Comparison of ENCODE assay signal across 9 cellular contexts in the genomic region with DNA sequence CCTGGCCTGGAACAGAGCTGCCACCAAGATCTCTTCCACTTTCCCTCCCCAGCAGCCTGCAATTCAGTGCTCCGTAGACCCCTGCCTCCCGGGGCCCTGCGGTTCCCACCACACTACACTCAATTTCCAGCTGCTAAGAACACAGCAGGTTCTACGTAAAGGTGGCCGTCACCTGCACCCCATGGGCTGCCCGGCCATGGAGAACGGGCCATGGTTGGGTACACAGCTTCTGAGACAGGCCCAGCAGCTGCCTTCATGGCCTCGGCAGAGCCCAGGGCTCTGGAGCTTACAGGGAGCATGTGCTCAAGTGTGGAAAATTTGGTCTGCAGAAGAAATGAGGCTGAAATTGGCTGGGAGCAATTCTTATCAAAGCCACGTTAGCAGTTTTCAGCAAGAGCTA. TPM values are rescaled to one million over a fixed set of nuclear protein-coding genes. Genes with fewer than 3 reads are reported as not detected.
DNase-seq lines count a peak whose midpoint lies in the region; TF ChIP-seq lines count a peak whose summit lies in the region.
"Not testable (repeated sequence)": the region's sequence is repeated elsewhere in the genome, so short reads cannot be mapped to it uniquely, and the experiment has no call there.
"Had no signal": no experiment of that assay in that cellular context is flagged by ENCODE, and none has a peak within 500 bp of the region (broad histone marks: within the 10 kb centered on the region; RNA-seq: fewer than 3 reads in every experiment).

No MANE protein-coding gene starts in this region.

- H3K27ac ChIP-seq in Karpas-422 (ENCODE audit: low read length); endodermal cell (ENCODE audit: low read depth, low read length); spleen: not testable (repeated sequence)

- peak; percentile 61 for DNase-seq in DMS79 treated with DMSO at 0.1 percent for 48 hours (lab: John Stamatoyannopoulos, UW)
- peak; percentile 48 for DNase-seq in Karpas-422
- peak; percentile 50 for DNase-seq in endodermal cell
- peak; percentile 75 for DNase-seq in left kidney (ENCODE audit: low read depth, low spot score)
- peak; percentile 41 for DNase-seq in spleen

- not testable (repeated sequence) for H3K27ac Mint-ChIP-seq in endodermal cell
- peak overlapping the region in 2 of 3 experiments; percentile 55 to 62 for H3K27ac Mint-ChIP-seq in nephron

- H3K27me3 Mint-ChIP-seq in endodermal cell (ENCODE audit: insufficient read depth), result peaks cover 20% of the 10 kb centered on the region
- peaks cover 41% of the 10 kb centered on the region for H3K27me3 Mint-ChIP-seq in nephron (ENCODE audit: low read depth)

- H3K79me2 ChIP-seq in Karpas-422 (ENCODE audit: low read length), result not testable (repeated sequence)

- not testable (repeated sequence) for H2AFZ ChIP-seq in Karpas-422 (ENCODE audit: low read length)

- intact Hi-C loops in spleen (cut with DNase I; ENCODE audit: low total_unique reads), result not testable (repeated sequence)

- not testable (repeated sequence) for H3K9me3 Mint-ChIP-seq in endodermal cell, nephron

- peaks cover 11% of the 10 kb centered on the region for H3K4me1 ChIP-seq in Karpas-422 (ENCODE audit: low read length)
- not testable (repeated sequence) for H3K4me1 ChIP-seq in endodermal cell (ENCODE audit: control insufficient read depth, insufficient read depth, low read length); spleen

- not testable (repeated sequence) for TF ChIP-seq POLR2A in spleen (IDR thresholded peaks at IDR 0.05)

- not testable (repeated sequence) for H3K4me2 ChIP-seq in Karpas-422 (ENCODE audit: low read depth, low read length, poor library complexity, severe bottlenecking)

- H3K4me3 Mint-ChIP-seq in endodermal cell, nephron: not testable (repeated sequence)

- not testable (repeated sequence) for H3K27me3 ChIP-seq in Karpas-422 (ENCODE audit: low read length); endodermal cell (ENCODE audit: control insufficient read depth, insufficient read depth, low read length, poor library complexity, severe bottlenecking); spleen (replicated peaks in 1 of 7)

- not testable (repeated sequence) for H3K9ac ChIP-seq in Karpas-422 (ENCODE audit: low read length); endodermal cell (ENCODE audit: extremely low read depth, low read length, poor library complexity, severe bottlenecking)

- not testable (repeated sequence) for H4K20me1 ChIP-seq in Karpas-422 (ENCODE audit: insufficient read depth, low read depth, low read length)

- not testable (repeated sequence) for H3K9me2 ChIP-seq in Karpas-422 (replicated peaks; ENCODE audit: insufficient read depth, low read length)

- H3K36me3 ChIP-seq in Karpas-422 (ENCODE audit: insufficient read depth, low read length); endodermal cell (ENCODE audit: control insufficient read depth, insufficient read depth, low read length); spleen: not testable (repeated sequence)

- 91 to 93% methylated on average over 3 to 8 of the region's 9 CpGs for WGBS in endodermal cell (ENCODE audit: insufficient coverage in 1 of 2, insufficient read length in 1 of 2), 2 experiments
- 65 to 88% (median 78%) methylated on average over 8 to 9 of the region's 9 CpGs for WGBS in spleen, 5 donors

- not testable (repeated sequence) for H3K36me3 Mint-ChIP-seq in endodermal cell (ENCODE audit: low read depth); nephron (ENCODE audit: low read depth)

- not testable (repeated sequence) for TF ChIP-seq CTCF in endodermal cell (conservative IDR thresholded peaks at IDR 0.05); nephron (IDR thresholded peaks at IDR 0.05; ENCODE audit: unreplicated experiment in 3 of 3); spleen (IDR thresholded peaks at IDR 0.05 in 8 of 11, conservative IDR thresholded peaks at IDR 0.05 in 3 of 11)

- not testable (repeated sequence) for H3K4me3 ChIP-seq in Karpas-422 (ENCODE audit: low read length); endodermal cell (ENCODE audit: low read length); spleen

- H3K9me3 ChIP-seq in Karpas-422 (ENCODE audit: low read length); endodermal cell (ENCODE audit: control insufficient read depth, low read length); spleen: not testable (repeated sequence)

- H3K4me1 Mint-ChIP-seq in endodermal cell, result peaks cover 11% of the 10 kb centered on the region
- not testable (repeated sequence) for H3K4me1 Mint-ChIP-seq in nephron

RNA-seq across cellular contexts. Expression of gene ALPI, which starts 22.3 kb away (rescaled TPM):
- total RNA-seq in Karpas-422 (2014; rRNA removed; shearing (Covaris generic); ENCODE audit: low replicate concordance), result not detected in 2 replicates
- not detected for total RNA-seq in endodermal cell
- not detected for polyA plus RNA-seq in endodermal cell (2013, experiment 1 of 2)
- not detected for polyA plus RNA-seq in endodermal cell (2013, experiment 2 of 2)
- total RNA-seq in spleen, result not detected
- not detected for polyA plus RNA-seq in spleen
- total RNA-seq: CD8-positive, alpha-beta memory T cell; G401 had no signal
- polyA plus RNA-seq: AG04450; CD8-positive, alpha-beta memory T cell had no signal

RNA-seq across cellular contexts. Expression of gene ALPG, which starts 27.0 kb away (rescaled TPM):
- not detected in 2 replicates for total RNA-seq in Karpas-422 (2014; rRNA removed; shearing (Covaris generic); ENCODE audit: low replicate concordance)
- not detected for total RNA-seq in endodermal cell
- polyA plus RNA-seq in endodermal cell (2013, experiment 1 of 2), result 0.11 TPM
- not detected for polyA plus RNA-seq in endodermal cell (2013, experiment 2 of 2)
- not detected for total RNA-seq in spleen
- polyA plus RNA-seq in spleen, result not detected
- total RNA-seq: CD8-positive, alpha-beta memory T cell had no signal
- polyA plus RNA-seq: AG04450; CD8-positive, alpha-beta memory T cell had no signal

RNA-seq across cellular contexts. Expression of gene ECEL1, which starts 54.0 kb away (rescaled TPM):
- not detected in 2 replicates for total RNA-seq in Karpas-422 (2014; rRNA removed; shearing (Covaris generic); ENCODE audit: low replicate concordance)
- 1 to 10 TPM; 1.6 to 4.6 TPM for total RNA-seq in endodermal cell
- 16.1 TPM for polyA plus RNA-seq in endodermal cell (2013, experiment 1 of 2)
- polyA plus RNA-seq in endodermal cell (2013, experiment 2 of 2), result 12.0 TPM
- total RNA-seq in spleen, result 10 to 100 TPM in 2 of 7 donors, under 1 TPM in 3, not detected in 2; 0.17 to 23.1 (median 0.34) TPM
- polyA plus RNA-seq in spleen, result 1 to 10 TPM in 1 of 3 donors, under 1 TPM in 2; 0.10 to 1.6 (median 0.30) TPM
- total RNA-seq: CD8-positive, alpha-beta memory T cell had no signal
- polyA plus RNA-seq: AG04450; CD8-positive, alpha-beta memory T cell had no signal

RNA-seq across cellular contexts. Expression of gene ALPP, which starts 55.1 kb away (rescaled TPM):
- total RNA-seq in Karpas-422 (2014; rRNA removed; shearing (Covaris generic); ENCODE audit: low replicate concordance), result not detected in 2 replicates
- total RNA-seq in endodermal cell (not detected), spleen (not detected)
- polyA plus RNA-seq in endodermal cell (2013, experiment 1 of 2), result not detected
- not detected for polyA plus RNA-seq in endodermal cell (2013, experiment 2 of 2)
- not detected for polyA plus RNA-seq in spleen
- total RNA-seq: CD8-positive, alpha-beta memory T cell had no signal
- polyA plus RNA-seq: AG04450; CD8-positive, alpha-beta memory T cell had no signal
